Comparison of ENCODE assay signal across 9 cellular contexts in the genomic region with DNA sequence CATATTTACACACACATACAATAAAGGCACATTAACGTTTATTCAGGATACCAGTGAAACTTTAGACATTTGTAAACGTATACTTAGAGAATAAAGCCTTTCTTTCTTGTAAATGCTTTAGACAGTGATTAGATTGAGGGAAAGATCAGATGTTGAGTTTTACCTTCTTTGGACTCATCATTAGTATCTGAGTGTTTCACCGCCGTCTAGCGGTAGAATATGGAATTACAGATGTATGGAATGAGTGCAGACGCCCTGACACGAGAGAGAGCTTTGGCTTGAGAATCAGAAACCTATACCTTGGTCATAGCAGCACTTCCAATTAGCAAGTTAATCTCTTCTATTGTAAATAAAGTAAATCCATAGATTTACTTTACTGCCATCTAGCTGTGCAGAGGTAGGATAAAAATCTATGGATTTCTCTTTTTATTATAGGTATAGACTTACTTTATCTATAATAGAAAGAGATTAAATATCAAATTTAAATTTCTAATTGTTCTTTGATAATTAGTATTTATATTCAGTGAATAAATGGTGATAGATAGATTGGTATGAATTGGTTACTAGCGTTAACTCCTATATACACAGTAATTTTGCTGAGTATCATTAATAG. TPM values are rescaled to one million over a fixed set of nuclear protein-coding genes. Genes with fewer than 3 reads are reported as not detected.
DNase-seq lines count a peak whose midpoint lies in the region; ATAC-seq and TF ChIP-seq lines count a peak whose summit lies in the region.
"Had no signal": no experiment of that assay in that cellular context is flagged by ENCODE, and none has a peak within 500 bp of the region (broad histone marks: within the 10 kb centered on the region; RNA-seq: fewer than 3 reads in every experiment).

No MANE protein-coding gene starts in this region.

- H3K4me3 ChIP-seq in GM23338, result no peak overlapping the region
- H3K4me3 ChIP-seq in fibroblast of the aortic adventitia (ENCODE audit: low read depth, low read length), result no peak overlapping the region
- no peak overlapping the region for H3K4me3 ChIP-seq in psoas muscle

- H3K27me3 Mint-ChIP-seq in GM23338 (ENCODE audit: insufficient read depth, low read depth, poor library complexity), result no peaks in the 10 kb centered on the region
- H3K27me3 Mint-ChIP-seq in activated CD4-positive, alpha-beta memory T cell treated with anti-CD3 and anti-CD28 coated beads for 36 hours, result peaks cover 3% of the 10 kb centered on the region

- H3K9me2 ChIP-seq in GM23338 (ENCODE audit: insufficient read depth), result no peaks in the 10 kb centered on the region

- H3K4me3 Mint-ChIP-seq in GM23338, result no peak overlapping the region
- H3K4me3 Mint-ChIP-seq in activated CD4-positive, alpha-beta memory T cell treated with anti-CD3 and anti-CD28 coated beads for 36 hours, result no peak overlapping the region
- H3K4me3 Mint-ChIP-seq: activated naive CD8-positive, alpha-beta T cell had no signal

- H3K27me3 ChIP-seq in GM23338 (ENCODE audit: insufficient read depth), result no peaks in the 10 kb centered on the region
- no peaks in the 10 kb centered on the region for H3K27me3 ChIP-seq in psoas muscle (ENCODE audit: insufficient read depth in 3 of 3, low read length in 2 of 3)

- ATAC-seq in GM23338 (peak; percentile 81), psoas muscle (no peak), GM19395 (IDR thresholded peaks at IDR 0.05; ENCODE audit: unreplicated experiment) (no peak), HG03196 (IDR thresholded peaks at IDR 0.05; ENCODE audit: unreplicated experiment) (no peak)

- CTCF ChIA-PET in activated CD4-positive, alpha-beta memory T cell treated with anti-CD3 and anti-CD28 coated beads for 36 hours (lab: Charles Lee), result interaction anchor here (0.6 to 2.6 kb wide), 23 partner anchors 9 to 294 kb away, joined by 3 to 55 read pairs (median 4); partner anchors contain the start of gene FLG2

- H3K4me1 ChIP-seq in GM23338 (ENCODE audit: insufficient read depth) (no peaks in the 10 kb centered on the region), psoas muscle (no peaks in the 10 kb centered on the region)

- no peaks in the 10 kb centered on the region for H3F3A ChIP-seq in GM23338 (replicated peaks; ENCODE audit: low read depth)

- H3K27ac ChIP-seq in GM23338 (ENCODE audit: low read depth) (no peak overlapping the region), psoas muscle (no peak overlapping the region)

- peak; percentile 76 to 87 for TF ChIP-seq CTCF in GM23338 (conservative IDR thresholded peaks at IDR 0.05; ENCODE audit: low read depth in 2 of 2)
- peak; percentile 96 for TF ChIP-seq CTCF in fibroblast of the aortic adventitia (IDR thresholded peaks at IDR 0.05; ENCODE audit: insufficient read depth, low read length)
- peak; percentile 52 for TF ChIP-seq CTCF in psoas muscle (IDR thresholded peaks at IDR 0.05)

- WGBS in psoas muscle, 3 donors, result 6 to 19% (median 10%) methylated on average over 8 of the region's 8 CpGs

- DNase-seq in D341Med (ENCODE audit: low spot score) (peak; percentile 28), GM23338 (ENCODE audit: low spot score) (peak; percentile 83), NCI-H345 treated with DMSO at 0.1 percent for 48 hours (lab: John Stamatoyannopoulos, UW; ENCODE audit: unreplicated experiment) (peak; percentile 2), fibroblast of the aortic adventitia (ENCODE audit: low read depth) (peak; percentile 72), psoas muscle (no peak)
- DNase-seq in activated CD4-positive, alpha-beta memory T cell treated with anti-CD3 and anti-CD28 coated beads for 36 hours, result peak; percentile 46

- no peaks in the 10 kb centered on the region for H3K4me1 Mint-ChIP-seq in GM23338
- peaks cover 3% of the 10 kb centered on the region for H3K4me1 Mint-ChIP-seq in activated CD4-positive, alpha-beta memory T cell treated with anti-CD3 and anti-CD28 coated beads for 36 hours (ENCODE audit: low read depth)

- no peaks in the 10 kb centered on the region for H3K36me3 Mint-ChIP-seq in GM23338 (ENCODE audit: low read depth)
- H3K36me3 Mint-ChIP-seq in activated CD4-positive, alpha-beta memory T cell treated with anti-CD3 and anti-CD28 coated beads for 36 hours, result no peaks in the 10 kb centered on the region
- H3K36me3 Mint-ChIP-seq: activated naive CD8-positive, alpha-beta T cell had no signal

- H3K4me2 ChIP-seq in GM23338, result no peak overlapping the region

- no peak overlapping the region for H2AFZ ChIP-seq in GM23338

- no peaks in the 10 kb centered on the region for H3K9me3 ChIP-seq in psoas muscle

- H3K27ac Mint-ChIP-seq in GM23338, result no peak overlapping the region
- H3K27ac Mint-ChIP-seq in activated CD4-positive, alpha-beta memory T cell treated with anti-CD3 and anti-CD28 coated beads for 36 hours, result no peak overlapping the region
- H3K27ac Mint-ChIP-seq: activated naive CD8-positive, alpha-beta T cell had no signal

- no peaks in the 10 kb centered on the region for H4K20me1 ChIP-seq in GM23338 (replicated peaks; ENCODE audit: insufficient read depth)

- H3K9me3 Mint-ChIP-seq in GM23338, result no peaks in the 10 kb centered on the region; the same call in 1 of the 3 replicates
- no peaks in the 10 kb centered on the region for H3K9me3 Mint-ChIP-seq in activated CD4-positive, alpha-beta memory T cell treated with anti-CD3 and anti-CD28 coated beads for 36 hours

- POLR2A ChIA-PET in activated CD4-positive, alpha-beta memory T cell treated with anti-CD3 and anti-CD28 coated beads for 36 hours (lab: Charles Lee), result no interaction called here

- H3K36me3 ChIP-seq in GM23338 (ENCODE audit: insufficient read depth) (no peaks in the 10 kb centered on the region), psoas muscle (ENCODE audit: insufficient read depth in 1 of 2, low read depth in 1 of 2) (no peaks in the 10 kb centered on the region)

- intact Hi-C loops in activated CD4-positive, alpha-beta memory T cell treated with anti-CD3 and anti-CD28 coated beads for 36 hours (cut with micrococcal nuclease), result loop anchor here (1.0 to 10.0 kb wide), 3 partner anchors 111 to 292 kb away; no protein-coding TSS in a partner anchor
- intact Hi-C loops in psoas muscle (cut with DNase I), result no loop called here

- no peaks in the 10 kb centered on the region for H3K79me2 ChIP-seq in GM23338 (replicated peaks; ENCODE audit: insufficient read depth)

TF ChIP-seq in GM23338, 12 proteins besides CTCF, POLR2A, EP300 and RAD21 (continues in another document):
- TF ChIP-seq JUNB (IDR thresholded peaks at IDR 0.05; ENCODE audit: unreplicated experiment) (no peak), POLR2AphosphoS5 (IDR thresholded peaks at IDR 0.05; ENCODE audit: low read depth) (no peak), ZNF331 (CRISPR knock-in tag; IDR thresholded peaks at IDR 0.05; ENCODE audit: low read depth) (no peak), STAT1 (IDR thresholded peaks at IDR 0.05; ENCODE audit: unreplicated experiment) (no peak), NANOG (IDR thresholded peaks at IDR 0.05; ENCODE audit: borderline replicate concordance) (no peak), CREB1 (CRISPR knock-in tag; IDR thresholded peaks at IDR 0.05; ENCODE audit: low read depth) (no peak)
- TF ChIP-seq, protein P1, sequence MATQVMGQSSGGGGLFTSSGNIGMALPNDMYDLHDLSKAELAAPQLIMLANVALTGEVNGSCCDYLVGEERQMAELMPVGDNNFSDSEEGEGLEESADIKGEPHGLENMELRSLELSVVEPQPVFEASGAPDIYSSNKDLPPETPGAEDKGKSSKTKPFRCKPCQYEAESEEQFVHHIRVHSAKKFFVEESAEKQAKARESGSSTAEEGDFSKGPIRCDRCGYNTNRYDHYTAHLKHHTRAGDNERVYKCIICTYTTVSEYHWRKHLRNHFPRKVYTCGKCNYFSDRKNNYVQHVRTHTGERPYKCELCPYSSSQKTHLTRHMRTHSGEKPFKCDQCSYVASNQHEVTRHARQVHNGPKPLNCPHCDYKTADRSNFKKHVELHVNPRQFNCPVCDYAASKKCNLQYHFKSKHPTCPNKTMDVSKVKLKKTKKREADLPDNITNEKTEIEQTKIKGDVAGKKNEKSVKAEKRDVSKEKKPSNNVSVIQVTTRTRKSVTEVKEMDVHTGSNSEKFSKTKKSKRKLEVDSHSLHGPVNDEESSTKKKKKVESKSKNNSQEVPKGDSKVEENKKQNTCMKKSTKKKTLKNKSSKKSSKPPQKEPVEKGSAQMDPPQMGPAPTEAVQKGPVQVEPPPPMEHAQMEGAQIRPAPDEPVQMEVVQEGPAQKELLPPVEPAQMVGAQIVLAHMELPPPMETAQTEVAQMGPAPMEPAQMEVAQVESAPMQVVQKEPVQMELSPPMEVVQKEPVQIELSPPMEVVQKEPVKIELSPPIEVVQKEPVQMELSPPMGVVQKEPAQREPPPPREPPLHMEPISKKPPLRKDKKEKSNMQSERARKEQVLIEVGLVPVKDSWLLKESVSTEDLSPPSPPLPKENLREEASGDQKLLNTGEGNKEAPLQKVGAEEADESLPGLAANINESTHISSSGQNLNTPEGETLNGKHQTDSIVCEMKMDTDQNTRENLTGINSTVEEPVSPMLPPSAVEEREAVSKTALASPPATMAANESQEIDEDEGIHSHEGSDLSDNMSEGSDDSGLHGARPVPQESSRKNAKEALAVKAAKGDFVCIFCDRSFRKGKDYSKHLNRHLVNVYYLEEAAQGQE (IDR thresholded peaks at IDR 0.05; ENCODE audit: unreplicated experiment), result no peak

RNA-seq across cellular contexts. Expression of gene FLG2, which starts 12.6 kb away (rescaled TPM):
- not detected in 2 replicates for total RNA-seq in GM23338 (2014; rRNA removed; shearing (Covaris generic))
- polyA plus RNA-seq in GM23338 (2016; fragmentation: Nextera tagmentation; extraction: Ambion mirVana) (not detected in 2 replicates), psoas muscle (not detected)
- not detected for total RNA-seq in activated CD4-positive, alpha-beta memory T cell treated with anti-CD3 and anti-CD28 coated beads for 36 hours
- total RNA-seq in fibroblast of the aortic adventitia (ENCODE audit: low replicate concordance) (not detected in 2 replicates), psoas muscle (not detected)

RNA-seq across cellular contexts. Expression of gene FLG, which starts 22.2 kb away (rescaled TPM):
- 0.03 TPM in 1 of 2 replicates, not detected in the other for total RNA-seq in GM23338 (2014; rRNA removed; shearing (Covaris generic))
- not detected in 2 replicates for polyA plus RNA-seq in GM23338 (2016; fragmentation: Nextera tagmentation; extraction: Ambion mirVana)
- not detected for total RNA-seq in activated CD4-positive, alpha-beta memory T cell treated with anti-CD3 and anti-CD28 coated beads for 36 hours
- total RNA-seq in fibroblast of the aortic adventitia (ENCODE audit: low replicate concordance), result under 0.01 TPM in 1 of 2 replicates, not detected in the other
- total RNA-seq in psoas muscle, result not detected
- polyA plus RNA-seq in psoas muscle, result under 1 TPM in 2 of 3 donors, not detected in 1; under 0.01 to 0.01 TPM

Comparison
In these comparisons a context has a peak if more than half of its experiments do, and no peak if none do; other contexts are left out.
1. DNase-seq: peak in D341Med (single experiment), GM23338 (single experiment), NCI-H345 treated with DMSO at 0.1 percent for 48 hours (single experiment), activated CD4-positive, alpha-beta memory T cell treated with anti-CD3 and anti-CD28 coated beads for 36 hours (single experiment) and fibroblast of the aortic adventitia (single experiment); none in psoas muscle (0 of 2).
2. Peak in every context shown above with its lines, with median percentiles within 50 percentile points of each other: CTCF ChIP-seq.